ENCODE assay signal across 20 cellular contexts in the genomic region with DNA sequence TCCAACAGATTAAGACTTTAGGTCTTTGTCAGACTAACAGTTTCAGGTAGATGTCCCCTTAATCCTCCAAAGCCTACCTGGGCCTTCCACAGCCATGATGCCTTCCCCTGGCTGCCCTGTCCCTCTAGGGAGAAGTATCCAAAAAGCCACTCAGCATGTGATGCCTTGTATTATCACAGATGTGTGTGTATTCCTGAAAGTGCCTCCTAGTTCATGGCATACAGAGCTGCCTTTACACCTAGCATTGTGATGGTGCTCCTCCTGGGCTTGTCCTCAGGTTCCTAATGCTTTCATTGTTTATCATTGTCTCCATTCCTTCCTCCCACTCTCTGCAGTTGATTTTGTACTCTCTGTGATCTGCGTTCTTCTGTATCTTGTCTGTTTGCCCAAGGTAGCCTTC. TPM values are rescaled to one million over a fixed set of nuclear protein-coding genes. Genes with fewer than 3 reads are reported as not detected.
A peak's percentile ranks its signal among the peaks of the same experiment; 100 is the strongest.
DNase-seq lines count a peak whose midpoint lies in the region; ATAC-seq and TF ChIP-seq lines count a peak whose summit lies in the region.
"Had no signal": no experiment of that assay in that cellular context is flagged by ENCODE, and none has a peak within 500 bp of the region (broad histone marks: within the 10 kb centered on the region; RNA-seq: fewer than 3 reads in every experiment).

No MANE protein-coding gene starts in this region.

- no peak overlapping the region for H2AFZ ChIP-seq in PC-3 (ENCODE audit: low read length)

- CTCF ChIA-PET in PC-3 (lab: Charles Lee), result no interaction called here

- BruUV-seq in PC-3 (replicated peaks; lab: Mats Ljungman, UMichigan), result no TSS peak

- H3K9me2 ChIP-seq in PC-3 (replicated peaks; ENCODE audit: low read length), result no peaks in the 10 kb centered on the region

- H3K27ac Mint-ChIP-seq in nephron, result peak overlapping the region in 2 of 3 experiments; percentile 45 to 62
- H3K27ac Mint-ChIP-seq in activated T-helper 17 cell treated with anti-CD3 and anti-CD28 coated beads, Interleukin-2, amount 50 U/mL, for 72 hours, result no peak overlapping the region
- H3K27ac Mint-ChIP-seq: activated naive CD8-positive, alpha-beta T cell; CD8-positive, alpha-beta memory T cell had no signal

- H3K4me1 ChIP-seq in PC-3 (ENCODE audit: insufficient read depth, low read length) (peaks cover 61% of the 10 kb centered on the region), subcutaneous abdominal adipose tissue (ENCODE audit: control insufficient read depth in 5 of 5, insufficient read depth in 5 of 5, low read length in 5 of 5) (peaks cover 0 to 30% (median 12%) of the 10 kb centered on the region in 5 donors), lower lobe of right lung (peaks cover 10% of the 10 kb centered on the region)
- H3K4me1 ChIP-seq: testis had no signal

- H3K36me3 ChIP-seq in PC-3 (ENCODE audit: low read depth, low read length) (no peaks in the 10 kb centered on the region), subcutaneous abdominal adipose tissue (ENCODE audit: control insufficient read depth in 5 of 5, insufficient read depth in 5 of 5, low read length in 5 of 5) (peaks cover 16 to 50% (median 26%) of the 10 kb centered on the region in 5 donors), lower lobe of right lung (peaks cover 16% of the 10 kb centered on the region)
- H3K36me3 ChIP-seq: left lung had no signal

- peaks cover 17% of the 10 kb centered on the region for H3K36me3 Mint-ChIP-seq in nephron (ENCODE audit: low read depth)
- H3K36me3 Mint-ChIP-seq in activated T-helper 17 cell treated with anti-CD3 and anti-CD28 coated beads, Interleukin-2, amount 50 U/mL, for 72 hours (ENCODE audit: low read depth), result peaks cover 7% of the 10 kb centered on the region

- H3K79me2 ChIP-seq in PC-3 (ENCODE audit: low read length), result peaks cover 66% of the 10 kb centered on the region

- DNase-seq in PC-3, result no peak
- no peak for DNase-seq in coronary artery (ENCODE audit: low spot score)
- DNase-seq in NCI-H1105 (lab: John Stamatoyannopoulos, UW), result no peak
- no peak for DNase-seq in iPS-NIHi7 (ENCODE audit: extremely low spot score)
- DNase-seq in lower lobe of right lung, result no peak
- DNase-seq: CD8-positive, alpha-beta memory T cell; DMS79; erythroblast; glutamatergic neuron; KBM-7; left lung; NCI-H2029 treated with DMSO at 0.1 percent for 48 hours; NCI-H446; RPMI8226; SW 1271; testis had no signal

- no peaks in the 10 kb centered on the region for H3F3A ChIP-seq in PC-3 (ENCODE audit: low read length, unreplicated experiment)

- POLR2A ChIA-PET in PC-3 (lab: Charles Lee; ENCODE audit: unreplicated experiment), result no interaction called here

- intact Hi-C loops in PC-3 (cut with micrococcal nuclease) (no loop called here), lower lobe of right lung (cut with DNase I) (no loop called here)

- H3K9me3 Mint-ChIP-seq in nephron, result no peaks in the 10 kb centered on the region
- H3K9me3 Mint-ChIP-seq in activated T-helper 17 cell treated with anti-CD3 and anti-CD28 coated beads, Interleukin-2, amount 50 U/mL, for 72 hours, result no peaks in the 10 kb centered on the region
- H3K9me3 Mint-ChIP-seq: CD8-positive, alpha-beta memory T cell had no signal

- H3K4me2 ChIP-seq in PC-3 (ENCODE audit: low read length), result 0 out of 2 replicates have a peak overlapping the region, but pooled peaks have one; percentile 28

- H3K9me3 ChIP-seq in PC-3 (ENCODE audit: low read length) (no peaks in the 10 kb centered on the region), subcutaneous abdominal adipose tissue (ENCODE audit: control insufficient read depth in 5 of 5, low read length in 5 of 5) (no peaks in the 10 kb centered on the region), lower lobe of right lung (no peaks in the 10 kb centered on the region)
- H3K9me3 ChIP-seq: left lung, testis had no signal

- H3K4me3 Mint-ChIP-seq in nephron, result no peak overlapping the region
- H3K4me3 Mint-ChIP-seq in activated T-helper 17 cell treated with anti-CD3 and anti-CD28 coated beads, Interleukin-2, amount 50 U/mL, for 72 hours, result no peak overlapping the region
- H3K4me3 Mint-ChIP-seq: activated naive CD8-positive, alpha-beta T cell; CD8-positive, alpha-beta memory T cell had no signal

- H3K4me1 Mint-ChIP-seq in nephron, result peaks cover 28% of the 10 kb centered on the region
- peaks cover 6% of the 10 kb centered on the region for H3K4me1 Mint-ChIP-seq in activated T-helper 17 cell treated with anti-CD3 and anti-CD28 coated beads, Interleukin-2, amount 50 U/mL, for 72 hours

- ATAC-seq in PC-3, result no peak
- ATAC-seq in activated T-helper 17 cell treated with anti-CD3 and anti-CD28 coated beads, Interleukin-2, amount 50 U/mL, for 72 hours (replicated peaks), result no peak
- ATAC-seq in lower lobe of right lung, result no peak
- ATAC-seq: left lung had no signal

- H3K9ac ChIP-seq in PC-3 (ENCODE audit: low read length) (no peak overlapping the region), subcutaneous abdominal adipose tissue (ENCODE audit: low read length in 5 of 5) (no peak overlapping the region)

- H3K27ac ChIP-seq in PC-3 (ENCODE audit: low read length) (no peak overlapping the region), coronary artery (peak overlapping the region; percentile 87 to 98), subcutaneous abdominal adipose tissue (ENCODE audit: low read depth, low read length) (peak overlapping the region; percentile 28), lower lobe of right lung (no peak overlapping the region)
- H3K27ac ChIP-seq: testis had no signal

- TF ChIP-seq CTCF in PC-3 (conservative IDR thresholded peaks at IDR 0.05; ENCODE audit: low read depth, low read length) (no peak), coronary artery (IDR thresholded peaks at IDR 0.05) (no peak), nephron (IDR thresholded peaks at IDR 0.05; ENCODE audit: unreplicated experiment in 3 of 3) (no peak), lower lobe of right lung (IDR thresholded peaks at IDR 0.05) (no peak)

- no peaks in the 10 kb centered on the region for H4K20me1 ChIP-seq in PC-3 (ENCODE audit: low read length)

- H3K27me3 Mint-ChIP-seq in nephron (ENCODE audit: low read depth), result no peaks in the 10 kb centered on the region
- no peaks in the 10 kb centered on the region for H3K27me3 Mint-ChIP-seq in activated T-helper 17 cell treated with anti-CD3 and anti-CD28 coated beads, Interleukin-2, amount 50 U/mL, for 72 hours
- H3K27me3 Mint-ChIP-seq: activated naive CD8-positive, alpha-beta T cell; CD8-positive, alpha-beta memory T cell had no signal

- no peaks in the 10 kb centered on the region for H3K27me3 ChIP-seq in PC-3 (ENCODE audit: low read length)
- H3K27me3 ChIP-seq in subcutaneous abdominal adipose tissue (ENCODE audit: control insufficient read depth in 5 of 5, insufficient read depth in 4 of 5, low read length in 5 of 5), result no peaks in the 10 kb centered on the region
- H3K27me3 ChIP-seq in lower lobe of right lung (ENCODE audit: low read depth), result no peaks in the 10 kb centered on the region
- H3K27me3 ChIP-seq: left lung, testis had no signal

- H3K4me3 ChIP-seq in PC-3 (ENCODE audit: low read length) (no peak overlapping the region), coronary artery (peak overlapping the region; percentile 34), subcutaneous abdominal adipose tissue (ENCODE audit: low read depth in 1 of 5, low read length in 5 of 5) (no peak overlapping the region), lower lobe of right lung (no peak overlapping the region)
- H3K4me3 ChIP-seq: left lung, testis had no signal

RNA-seq across cellular contexts. Expression of a gene that starts 43.6 kb away (rescaled TPM):
- total RNA-seq in PC-3 (2014; rRNA removed) (51.7 and 63.1 TPM in 2 replicates), lower lobe of right lung (17.3 TPM)
- 10 to 100 TPM; 29.8 to 67.4 TPM for total RNA-seq in activated T-helper 17 cell treated with anti-CD3 and anti-CD28 coated beads, Interleukin-2, amount 50 U/mL, for 72 hours

Comparison
In these comparisons a context has a peak if more than half of its experiments do, and no peak if none do; other contexts are left out.
1. H3K27ac ChIP-seq: peak in coronary artery (2 of 2) and subcutaneous abdominal adipose tissue (single experiment); none in PC-3 (single experiment) and lower lobe of right lung (single experiment).